In genomic region chr20:59850018-59850641, GRCh38 we compare ENCODE assay signal across 9 cellular contexts.
DNase-seq lines count a peak whose midpoint lies in the region; ATAC-seq and TF ChIP-seq lines count a peak whose summit lies in the region.
"Had no signal": no experiment of that assay in that cellular context is flagged by ENCODE, and none has a peak within 500 bp of the region (broad histone marks: within the 10 kb centered on the region; RNA-seq: fewer than 3 reads in every experiment).

No MANE protein-coding gene starts in this region.

- no peaks in the 10 kb centered on the region for H3K27me3 ChIP-seq in gastroesophageal sphincter
- no peaks in the 10 kb centered on the region for H3K27me3 ChIP-seq in thoracic aorta (replicated peaks; ENCODE audit: insufficient read depth)

- no peak for TF ChIP-seq EP300 in gastroesophageal sphincter (IDR thresholded peaks at IDR 0.05)

- DNase-seq in ELR (ENCODE audit: low read depth): peak; percentile 50
- peak; percentile 41 for DNase-seq in LHCN-M2 (ENCODE audit: low read depth)
- peak; percentile 59 for DNase-seq in SK-N-DZ (ENCODE audit: low spot score)
- DNase-seq in thoracic aorta (ENCODE audit: low spot score): no peak
- DNase-seq in NCI-H128 (lab: John Stamatoyannopoulos, UW; ENCODE audit: unreplicated experiment): no peak
- DNase-seq in D341Med (ENCODE audit: low spot score): no peak

- TF ChIP-seq POLR2A in gastroesophageal sphincter (IDR thresholded peaks at IDR 0.05): no peak

- no peak overlapping the region for H3K27ac ChIP-seq in gastroesophageal sphincter
- H3K27ac ChIP-seq in thoracic aorta: no peak overlapping the region

- H3K36me3 ChIP-seq in gastroesophageal sphincter: no peaks in the 10 kb centered on the region
- no peaks in the 10 kb centered on the region for H3K36me3 ChIP-seq in thoracic aorta

- ATAC-seq in gastroesophageal sphincter (no peak), thoracic aorta (ENCODE audit: insufficient number of reproducible peaks, low FRiP score, low read depth) (no peak), GM18498 (IDR thresholded peaks at IDR 0.05; ENCODE audit: unreplicated experiment) (no peak)
- ATAC-seq: naive thymus-derived CD4-positive, alpha-beta T cell had no signal

- H3K4me1 ChIP-seq in gastroesophageal sphincter: no peaks in the 10 kb centered on the region
- H3K4me1 ChIP-seq in thoracic aorta (ENCODE audit: control insufficient read depth in 1 of 2, low read depth in 2 of 2): no peaks in the 10 kb centered on the region

- no peak overlapping the region for H3K4me3 ChIP-seq in gastroesophageal sphincter
- no peak overlapping the region for H3K4me3 ChIP-seq in thoracic aorta

- WGBS in gastroesophageal sphincter (ENCODE audit: low coverage in 1 of 2), 2 donors: 62 to 64% methylated on average over 7 of the region's 7 CpGs

- peak; percentile 55 to 71 (median 64) for TF ChIP-seq CTCF in gastroesophageal sphincter (IDR thresholded peaks at IDR 0.05)
- peak; percentile 60 for TF ChIP-seq CTCF in thoracic aorta (IDR thresholded peaks at IDR 0.05)

- H3K9me3 ChIP-seq in gastroesophageal sphincter (no peaks in the 10 kb centered on the region), thoracic aorta (no peaks in the 10 kb centered on the region)

Comparison
In these comparisons a context has a peak if more than half of its experiments do, and no peak if none do; other contexts are left out.
1. DNase-seq: peak in ELR (single experiment), LHCN-M2 (single experiment) and SK-N-DZ (single experiment); none in thoracic aorta (single experiment), NCI-H128 (single experiment) and D341Med (single experiment).